1 cellular context compared by ENCODE assay signal in the genomic region with DNA sequence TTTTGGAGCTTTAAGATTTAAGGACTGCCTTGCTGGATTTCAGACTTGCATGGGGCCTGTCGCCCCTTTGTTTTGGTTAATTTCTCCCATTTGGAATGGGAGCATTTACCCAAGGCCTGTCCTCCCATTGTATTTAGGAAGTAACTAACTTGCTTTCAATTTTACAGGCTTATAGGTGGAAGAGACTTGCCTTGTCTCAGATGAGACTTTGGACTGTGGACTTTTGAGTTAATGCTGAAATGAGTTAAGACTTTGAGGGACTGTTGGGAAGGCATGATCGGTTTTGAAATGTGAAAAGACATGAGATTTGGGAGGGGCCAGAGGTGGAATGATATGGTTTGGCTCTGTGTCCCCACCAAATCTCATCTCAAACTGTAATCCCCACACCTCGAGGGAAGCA. TPM values are rescaled to one million over a fixed set of nuclear protein-coding genes. Genes with fewer than 3 reads are reported as not detected.
"Had no signal": no experiment of that assay in that cellular context is flagged by ENCODE, and none has a peak within 500 bp of the region (broad histone marks: within the 10 kb centered on the region; RNA-seq: fewer than 3 reads in every experiment).

No MANE protein-coding gene starts in this region.

RNA-seq across cellular contexts. Expression of a gene that starts 56.5 kb away (rescaled TPM):
- total RNA-seq: chondrocyte had no signal
